ENCODE assay signal across 8 cellular contexts in genomic region chr11:66288866-66289547, GRCh38. TPM values are rescaled to one million over a fixed set of nuclear protein-coding genes. Genes with fewer than 3 reads are reported as not detected.
A peak's percentile ranks its signal among the peaks of the same experiment; 100 is the strongest.
DNase-seq lines count a peak whose midpoint lies in the region; ATAC-seq, FAIRE-seq and TF ChIP-seq lines count a peak whose summit lies in the region.

Gene YIF1A, minus strand, starts transcription at chr11:66289143. Its CDS starts 158 bp downstream, at chr11:66288985.

- H3K9me3 ChIP-seq in adipocyte (ENCODE audit: control insufficient read depth, low read length) (no peaks in the 10 kb centered on the region), pancreas (no peaks in the 10 kb centered on the region), tibial artery (no peaks in the 10 kb centered on the region)

- no peak for TF ChIP-seq CTCF in GM12875 (IDR thresholded peaks at IDR 0.05; ENCODE audit: borderline replicate concordance, insufficient read depth, low read depth, low read length)
- TF ChIP-seq CTCF in pancreas (IDR thresholded peaks at IDR 0.05), result no peak
- TF ChIP-seq CTCF in tibial artery (IDR thresholded peaks at IDR 0.05), result no peak

- H3K4me1 ChIP-seq in adipocyte (ENCODE audit: control insufficient read depth, insufficient read depth, low read length) (peaks cover 24% of the 10 kb centered on the region), pancreas (peaks cover 0 to 17% (median 15%) of the 10 kb centered on the region in 3 donors), tibial artery (peaks cover 0 to 36% (median 30%) of the 10 kb centered on the region in 4 donors)

- H3K27ac ChIP-seq in pancreas (peak within 1 kb of the TSS; percentile 92 to 99 (median 94)), tibial artery (peak within 1 kb of the TSS; percentile 94 to 96)

- peaks cover 17% of the 10 kb centered on the region for H3K27me3 ChIP-seq in adipocyte (replicated peaks; ENCODE audit: control insufficient read depth, insufficient read depth, low read length)
- H3K27me3 ChIP-seq in pancreas, result no peaks in the 10 kb centered on the region
- H3K27me3 ChIP-seq in tibial artery, result peaks cover 0 to 23% of the 10 kb centered on the region in 2 donors

- peak; percentile 97 for FAIRE-seq in pancreas (lab: Jason Lieb, UNC)

- 0 to 2% methylated on average over 51 to 74 of the region's 74 CpGs for WGBS in pancreas, 2 donors

- DNase-seq in NCI-H1436 (lab: John Stamatoyannopoulos, UW), result peak; percentile 98
- DNase-seq in T follicular helper cell (ENCODE audit: low read depth), result peak; percentile 98
- peak; percentile 99 for DNase-seq in adipocyte (ENCODE audit: low read depth)
- DNase-seq in Right ventricle myocardium superior, result peak; percentile 99
- DNase-seq in pancreas, result peak; percentile 97 to 100 (median 99)
- peak; percentile 99 for DNase-seq in tibial artery

- H3K36me3 ChIP-seq in adipocyte (ENCODE audit: control insufficient read depth, insufficient read depth, low read length, severe bottlenecking) (peaks cover 26% of the 10 kb centered on the region), pancreas (no peaks in the 10 kb centered on the region), tibial artery (peaks cover 0 to 17% (median 0%) of the 10 kb centered on the region in 3 donors)

- intact Hi-C loops in Right ventricle myocardium superior (cut with DNase I) (no loop called here), pancreas (cut with DNase I) (loop anchor here in 1 of 3 donors (10.0 kb wide), 1 partner anchor 64 kb away; no protein-coding TSS in a partner anchor), tibial artery (cut with DNase I; ENCODE audit: low total_unique reads) (no loop called here)

- ATAC-seq in HG02798 (IDR thresholded peaks at IDR 0.05; ENCODE audit: poor library complexity, unreplicated experiment) (peak; percentile 93), Right ventricle myocardium superior (ENCODE audit: poor library complexity) (peak; percentile 96), pancreas (peak; percentile 89 to 95 (median 92))

- H3K4me3 ChIP-seq in GM12875 (ENCODE audit: low read depth, low read length) (peak within 1 kb of the TSS; percentile 81), adipocyte (ENCODE audit: low read length) (peak within 1 kb of the TSS; percentile 97), pancreas (peak within 1 kb of the TSS; percentile 70 to 94 (median 80)), tibial artery (peak within 1 kb of the TSS; percentile 83 to 91)

- peak within 1 kb of the TSS; percentile 95 for H3K9ac ChIP-seq in adipocyte (ENCODE audit: low read length)

RNA-seq across cellular contexts. Expression of gene YIF1A, which starts in this region (rescaled TPM):
- total RNA-seq in Right ventricle myocardium superior (38.4 TPM), pancreas (10 to 100 TPM; 39.7 to 64.9 (median 49.1) TPM)
- polyA plus RNA-seq in pancreas, result 100 to 1,000 TPM in 1 of 2 donors, 10 to 100 TPM in 1; 82.7 to 112 TPM

Comparison
In these comparisons a context has a peak if more than half of its experiments do, and no peak if none do; other contexts are left out.
1. Peak in every context shown above with its lines: DNase-seq, ATAC-seq, H3K4me3 ChIP-seq and H3K27ac ChIP-seq.